35 cellular contexts compared by ENCODE assay signal in the genomic region with DNA sequence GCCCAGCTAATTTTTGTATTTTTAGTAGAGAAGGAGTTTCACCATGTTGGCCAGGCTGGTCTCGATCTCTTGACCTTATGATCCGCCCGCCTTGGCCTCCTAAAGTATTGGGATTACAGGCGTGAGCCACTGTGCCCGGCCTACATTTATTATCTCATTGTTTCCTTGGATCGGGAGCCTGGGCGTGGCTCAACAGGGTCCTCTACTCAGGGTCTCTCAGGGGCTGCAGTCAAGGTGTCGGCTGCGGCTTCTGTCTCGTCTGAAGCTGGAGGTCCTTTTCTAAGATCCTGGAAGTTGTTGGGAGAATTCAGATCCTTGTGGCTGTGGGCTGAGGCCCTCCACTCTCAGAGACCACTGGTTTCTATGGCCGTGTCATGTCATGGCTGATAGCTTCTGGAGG.
"Had no signal": no experiment of that assay in that cellular context is flagged by ENCODE, and none has a peak within 500 bp of the region (broad histone marks: within the 10 kb centered on the region; RNA-seq: fewer than 3 reads in every experiment).

No MANE protein-coding gene starts in this region.

- H3K4me3 ChIP-seq: MG63 had no signal

- DNase-seq: Karpas-422, Kasumi-1, MG63, MM.1S, MV-4-11, NCI-H1048, NCI-H1092, NCI-H1092 treated with DMSO at 0.1 percent for 48 hours, NCI-H1105, NCI-H1105 treated with DMSO at 0.1 percent for 48 hours, NCI-H1417, NCI-H1417 treated with DMSO at 0.1 percent for 48 hours, NCI-H1436, NCI-H1436 treated with DMSO at 0.1 percent for 48 hours, NCI-H146, NCI-H1694, NCI-H1694 treated with DMSO at 0.1 percent for 48 hours, NCI-H187, NCI-H187 treated with DMSO at 0.1 percent for 48 hours, NCI-H1930, NCI-H2029, NCI-H2029 treated with DMSO at 0.1 percent for 48 hours, NCI-H2081, NCI-H2081 treated with DMSO at 0.1 percent for 48 hours, NCI-H2107, NCI-H2171, NCI-H2171 treated with DMSO at 0.1 percent for 48 hours, NCI-H2227 treated with DMSO at 0.1 percent for 48 hours, NCI-H226, NCI-H345, NCI-H446, NCI-H446 treated with DMSO at 0.1 percent for 48 hours, NCI-H510A, NCI-H510A treated with DMSO at 0.1 percent for 48 hours, NCI-H524 had no signal

- H3K27me3 ChIP-seq: MG63 had no signal

- H3K9me3 ChIP-seq: MG63 had no signal

- H3K36me3 ChIP-seq: MG63 had no signal
